8 cellular contexts compared by ENCODE assay signal in the genomic region with DNA sequence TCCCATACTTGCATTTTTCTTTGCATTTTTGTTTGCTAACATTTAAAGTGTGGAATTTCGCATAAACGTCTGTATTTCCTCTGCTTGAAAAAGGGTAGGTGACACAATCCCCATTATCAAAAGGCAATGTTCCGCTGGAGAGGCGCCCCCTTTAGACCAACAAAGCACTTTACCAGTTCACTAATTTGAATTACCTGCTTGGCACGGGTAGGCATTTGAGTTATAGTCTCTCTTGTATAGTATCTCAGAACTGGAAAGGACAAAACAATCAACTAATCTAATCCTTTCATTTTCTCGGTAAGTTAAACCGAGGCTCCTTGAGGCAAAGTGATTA. TPM values are rescaled to one million over a fixed set of nuclear protein-coding genes. Genes with fewer than 3 reads are reported as not detected.
DNase-seq lines count a peak whose midpoint lies in the region; ATAC-seq and TF ChIP-seq lines count a peak whose summit lies in the region.

No MANE protein-coding gene starts in this region.

- intact Hi-C loops in Right ventricle myocardium inferior (cut with DNase I) = no loop called here

- H3K79me2 ChIP-seq in neural cell (replicated peaks; ENCODE audit: insufficient read depth, low read length) = no peaks in the 10 kb centered on the region

- TF ChIP-seq EP300 in neural cell (conservative IDR thresholded peaks at IDR 0.05; ENCODE audit: poor library complexity, severe bottlenecking) = no peak

- H3K4me2 ChIP-seq in neural cell (ENCODE audit: low read length) = peak overlapping the region; percentile 90

- H3K27ac ChIP-seq in cardiac muscle cell (no peak overlapping the region), neural cell (ENCODE audit: low read length) (peak overlapping the region; percentile 12)

- peak; percentile 49 for TF ChIP-seq RAD21 in neural cell (conservative IDR thresholded peaks at IDR 0.05)

- ATAC-seq in Right ventricle myocardium inferior = no peak
- peak; percentile 44 for ATAC-seq in HG02759 (IDR thresholded peaks at IDR 0.05; ENCODE audit: unreplicated experiment)

- H3K36me3 ChIP-seq in cardiac muscle cell = no peaks in the 10 kb centered on the region
- no peaks in the 10 kb centered on the region for H3K36me3 ChIP-seq in neural cell (ENCODE audit: insufficient read depth, low read length)

- H2AFZ ChIP-seq in neural cell (ENCODE audit: low read depth, low read length) = peak overlapping the region; percentile 80

- peak overlapping the region; percentile 71 for H3K4me3 ChIP-seq in cardiac muscle cell
- H3K4me3 ChIP-seq in WI38 (ENCODE audit: low read depth, low read length) = peak overlapping the region; percentile 70
- peak overlapping the region; percentile 81 for H3K4me3 ChIP-seq in neural cell (ENCODE audit: low read length)

- peak overlapping the region; percentile 47 for H3K9ac ChIP-seq in neural cell (ENCODE audit: low read length)

- no peaks in the 10 kb centered on the region for H3K4me1 ChIP-seq in cardiac muscle cell (ENCODE audit: low read depth)

- H3K9me3 ChIP-seq in cardiac muscle cell (ENCODE audit: low read depth) (no peaks in the 10 kb centered on the region), neural cell (ENCODE audit: low read length) (no peaks in the 10 kb centered on the region)

- no peaks in the 10 kb centered on the region for H4K20me1 ChIP-seq in neural cell (ENCODE audit: insufficient read depth)

- TF ChIP-seq CTCF in cardiac muscle cell (IDR thresholded peaks at IDR 0.05; ENCODE audit: low read depth, low read length) (peak; percentile 62), WI38 (IDR thresholded peaks at IDR 0.05; ENCODE audit: low read depth, low read length) (no peak), neural cell (IDR thresholded peaks at IDR 0.05; ENCODE audit: poor library complexity, severe bottlenecking) (peak; percentile 82)

- H3K27me3 ChIP-seq in cardiac muscle cell (peaks cover 21% of the 10 kb centered on the region), neural cell (ENCODE audit: insufficient read depth, low read depth, low read length) (peaks cover 12% of the 10 kb centered on the region)

- peaks cover 4% of the 10 kb centered on the region for H3F3A ChIP-seq in neural cell (ENCODE audit: insufficient read depth, low read length, poor library complexity, severe bottlenecking)

- DNase-seq in cardiac muscle cell (ENCODE audit: low read depth in 1 of 2, low spot score in 1 of 2) (peak; percentile 54 to 58), Right ventricle myocardium inferior (ENCODE audit: missing footprints) (no peak), NCI-H1105 treated with DMSO at 0.1 percent for 48 hours (lab: John Stamatoyannopoulos, UW) (peak; percentile 91), fibroblast of peridontal ligament (ENCODE audit: extremely low read depth) (peak; percentile 32), Kasumi-1 (lab: John Stamatoyannopoulos, UW) (no peak)

- no peaks in the 10 kb centered on the region for H3K9me2 ChIP-seq in neural cell (ENCODE audit: insufficient read depth, low read length)

TF ChIP-seq in neural cell, 6 proteins besides CTCF, POLR2A, EP300 and RAD21:
- TF ChIP-seq SMC3 (conservative IDR thresholded peaks at IDR 0.05; ENCODE audit: poor library complexity) = peak; percentile 47
- TF ChIP-seq MXI1 (conservative IDR thresholded peaks at IDR 0.05; ENCODE audit: poor library complexity, severe bottlenecking) = no peak

RNA-seq across cellular contexts. Expression of a gene that starts 0.8 kb away (rescaled TPM):
- total RNA-seq in cardiac muscle cell (not detected in 2 replicates), Right ventricle myocardium inferior (not detected)
- polyA plus RNA-seq in cardiac muscle cell (0.62 TPM in 1 of 2 replicates, not detected in the other), neural cell (0.36 and 0.66 TPM in 2 replicates)
- polyA minus RNA-seq in neural cell = 0.49 and 1.3 TPM in 2 replicates

Comparison
In these comparisons a context has a peak if more than half of its experiments do, and no peak if none do; other contexts are left out.
1. DNase-seq: peak in cardiac muscle cell (2 of 2), NCI-H1105 treated with DMSO at 0.1 percent for 48 hours (single experiment) and fibroblast of peridontal ligament (single experiment); none in Right ventricle myocardium inferior (single experiment) and Kasumi-1 (0 of 2).
2. Peak in every context shown above with its lines, with median percentiles within 50 percentile points of each other: H3K4me3 ChIP-seq.